22 cellular contexts compared by ENCODE assay signal in genomic region chr12:109244043-109244442, GRCh38.
DNase-seq lines count a peak whose midpoint lies in the region; ATAC-seq, FAIRE-seq and TF ChIP-seq lines count a peak whose summit lies in the region.
"Had no signal": no experiment of that assay in that cellular context is flagged by ENCODE, and none has a peak within 500 bp of the region (broad histone marks: within the 10 kb centered on the region; RNA-seq: fewer than 3 reads in every experiment).

No MANE protein-coding gene starts in this region.

- no peak for ATAC-seq in HepG2
- peak; percentile 15 to 69 (median 38) for ATAC-seq in right lobe of liver
- ATAC-seq in HG02678 (IDR thresholded peaks at IDR 0.05; ENCODE audit: unreplicated experiment): no peak
- no peak for ATAC-seq in HG03521 (IDR thresholded peaks at IDR 0.05; ENCODE audit: unreplicated experiment)
- ATAC-seq: CD8-positive, alpha-beta T cell had no signal

- H3K4me3 ChIP-seq in liver (ENCODE audit: low read depth in 1 of 3, low read length in 3 of 3): no peak overlapping the region
- no peak overlapping the region for H3K4me3 ChIP-seq in HepG2 (replicated peaks in 1 of 3; ENCODE audit: insufficient read depth in 1 of 3, low read depth in 2 of 3, low read length in 3 of 3)
- H3K4me3 ChIP-seq in right lobe of liver: no peak overlapping the region
- no peak overlapping the region for H3K4me3 ChIP-seq in spleen
- H3K4me3 ChIP-seq: BLaER1, HAP-1 had no signal

- no peak for TF ChIP-seq CTCF in liver (IDR thresholded peaks at IDR 0.05; ENCODE audit: low read depth, low read length, missing input control)
- TF ChIP-seq CTCF in HepG2 (CRISPR knock-in tag; IDR thresholded peaks at IDR 0.05): no peak
- no peak for TF ChIP-seq CTCF in right lobe of liver (IDR thresholded peaks at IDR 0.05)
- no peak for TF ChIP-seq CTCF in spleen (IDR thresholded peaks at IDR 0.05 in 8 of 11, conservative IDR thresholded peaks at IDR 0.05 in 3 of 11)

- H3K27ac ChIP-seq in liver (ENCODE audit: low read depth in 1 of 2, low read length in 2 of 2) (no peak overlapping the region), HepG2 (ENCODE audit: extremely low read length, insufficient read depth, low read length) (no peak overlapping the region), right lobe of liver (no peak overlapping the region), spleen (peak overlapping the region; percentile 17 to 75 (median 61))
- H3K27ac ChIP-seq: 22Rv1, BLaER1, C4-2B had no signal

- H3K27me3 ChIP-seq in liver (ENCODE audit: control insufficient read depth in 4 of 4, insufficient read depth in 4 of 4, low read length in 3 of 4) (no peaks in the 10 kb centered on the region), HepG2 (ENCODE audit: control insufficient read depth in 1 of 2, insufficient read depth in 2 of 2, low read length in 2 of 2) (no peaks in the 10 kb centered on the region), right lobe of liver (no peaks in the 10 kb centered on the region), spleen (replicated peaks in 1 of 7) (no peaks in the 10 kb centered on the region)
- H3K27me3 ChIP-seq: BLaER1 had no signal

- BruUV-seq in HepG2 (replicated peaks; lab: Mats Ljungman, UMichigan): no TSS peak

- TF ChIP-seq EP300 in HepG2 (IDR thresholded peaks at IDR 0.05; ENCODE audit: low read depth in 2 of 2, low read length in 2 of 2) (no peak), HepG2 (CRISPR knock-in tag; IDR thresholded peaks at IDR 0.05; ENCODE audit: borderline replicate concordance) (no peak)

- H3K4me1 ChIP-seq in liver (ENCODE audit: control insufficient read depth in 4 of 4, insufficient read depth in 4 of 4, low read length in 3 of 4): peaks cover 0 to 30% (median 14%) of the 10 kb centered on the region in 4 donors
- peaks cover 18% of the 10 kb centered on the region for H3K4me1 ChIP-seq in HepG2 (ENCODE audit: insufficient read depth, low read length)
- H3K4me1 ChIP-seq in right lobe of liver: peaks cover 0 to 21% (median 8%) of the 10 kb centered on the region in 4 donors
- H3K4me1 ChIP-seq in spleen: peaks cover 0 to 12% (median 0%) of the 10 kb centered on the region in 6 donors
- H3K4me1 ChIP-seq: BLaER1, HAP-1 had no signal

- POLR2A ChIA-PET in HepG2 (lab: Yijun Ruan, JAX): no interaction called here

- 62% methylated on average over 4 of the region's 4 CpGs for WGBS in liver
- WGBS in HepG2 (ENCODE audit: low lambda C conversion rate): 86% methylated on average over 4 of the region's 4 CpGs
- 55% methylated on average over 4 of the region's 4 CpGs for WGBS in right lobe of liver (ENCODE audit: insufficient coverage, low coverage, low lambda C conversion rate, missing lambda C conversion rate)
- WGBS in spleen, 5 donors: 62 to 70% (median 65%) methylated on average over 4 of the region's 4 CpGs

- TF ChIP-seq POLR2A in HepG2 (IDR thresholded peaks at IDR 0.05; ENCODE audit: insufficient read depth in 1 of 2, low read depth in 2 of 2, low read length in 2 of 2): no peak
- no peak for TF ChIP-seq POLR2A in right lobe of liver (IDR thresholded peaks at IDR 0.05)
- no peak for TF ChIP-seq POLR2A in spleen (IDR thresholded peaks at IDR 0.05)

- TF ChIP-seq RAD21 in liver (IDR thresholded peaks at IDR 0.05): no peak
- TF ChIP-seq RAD21 in HepG2 (CRISPR knock-in tag; IDR thresholded peaks at IDR 0.05): no peak

- intact Hi-C loops in HepG2 (cut with micrococcal nuclease; ENCODE audit: unreplicated experiment) (no loop called here), right lobe of liver (cut with DNase I) (no loop called here), spleen (cut with DNase I; ENCODE audit: low total_unique reads) (no loop called here)

- H2AFZ ChIP-seq in HepG2 (ENCODE audit: low read length): no peak overlapping the region

- in situ Hi-C loops in HepG2 (cut with HindIII; ENCODE audit: extremely low pct_ligation_motif_present, low pct_unique_long_range_greater_than_20kb): loop anchor here (10.0 kb wide), 1 partner anchor 109 kb away; no protein-coding TSS in a partner anchor

- no peaks in the 10 kb centered on the region for H4K20me1 ChIP-seq in HepG2 (ENCODE audit: insufficient read depth, low read length)
- H4K20me1 ChIP-seq: BLaER1 had no signal

- H3K9me3 ChIP-seq in liver (ENCODE audit: control insufficient read depth in 4 of 4, low read length in 3 of 4) (no peaks in the 10 kb centered on the region), HepG2 (ENCODE audit: low read length) (no peaks in the 10 kb centered on the region), right lobe of liver (no peaks in the 10 kb centered on the region), spleen (no peaks in the 10 kb centered on the region)
- H3K9me3 ChIP-seq: BLaER1, Caco-2, HAP-1 had no signal

- H3K9ac ChIP-seq in liver (ENCODE audit: low read depth in 1 of 2, low read length in 2 of 2) (no peak overlapping the region), HepG2 (ENCODE audit: insufficient read depth, low read depth, low read length) (no peak overlapping the region)
- H3K9ac ChIP-seq: BLaER1 had no signal

- DNase-seq in HepG2 (ENCODE audit: low spot score) (no peak), right lobe of liver (no peak), spleen (no peak), LoVo (ENCODE audit: low spot score) (no peak)
- DNase-seq: Caco-2; CD4-positive, CD25-positive, alpha-beta regulatory T cell; CD8-positive, alpha-beta T cell; DMS153; DND-41; GOT3; HFFc6 had no signal

- no peak overlapping the region for H3K4me2 ChIP-seq in HepG2 (ENCODE audit: low read depth, low read length)
- H3K4me2 ChIP-seq: BLaER1 had no signal

- no peak for FAIRE-seq in HepG2 (lab: Jason Lieb, UNC)
- FAIRE-seq: A204.1, G401.6, GM12892, H54 had no signal

- H3K79me2 ChIP-seq in HepG2 (ENCODE audit: insufficient read depth, low read length): no peaks in the 10 kb centered on the region

- H3K36me3 ChIP-seq in liver (ENCODE audit: control insufficient read depth in 4 of 4, insufficient read depth in 3 of 4, low read depth in 1 of 4, low read length in 3 of 4) (peaks cover 19 to 73% (median 65%) of the 10 kb centered on the region in 4 donors), HepG2 (replicated peaks in 1 of 2; ENCODE audit: control insufficient read depth in 1 of 2, insufficient read depth in 2 of 2, low read length in 2 of 2) (peaks cover 5 to 28% of the 10 kb centered on the region in 2 experiments; a peak in 3 of 5 replicates), right lobe of liver (peaks cover 0 to 86% (median 51%) of the 10 kb centered on the region in 4 donors), spleen (peaks cover 0 to 98% (median 52%) of the 10 kb centered on the region in 6 donors)
- H3K36me3 ChIP-seq: HAP-1 had no signal

- CTCF ChIA-PET in HepG2 (lab: Yijun Ruan, JAX; ENCODE audit: low intra/inter-chr PET ratio, low total read pairs): no interaction called here

TF ChIP-seq in liver, 16 proteins besides CTCF, POLR2A, EP300 and RAD21:
- no peak for TF ChIP-seq SP1 (IDR thresholded peaks at IDR 0.05)
- no peak for TF ChIP-seq HNF4A (conservative IDR thresholded peaks at IDR 0.05)
- TF ChIP-seq RXRA (IDR thresholded peaks at IDR 0.05): no peak
- TF ChIP-seq ATF3 (IDR thresholded peaks at IDR 0.05): no peak
- TF ChIP-seq NR2F2 (IDR thresholded peaks at IDR 0.05): peak; percentile 77

TF ChIP-seq in HepG2, 621 proteins besides CTCF, POLR2A, EP300 and RAD21:
- TF ChIP-seq PAF1 (CRISPR knock-in tag; IDR thresholded peaks at IDR 0.05) (no peak), CERS6 (CRISPR knock-in tag; IDR thresholded peaks at IDR 0.05) (no peak), PRMT3 (CRISPR knock-in tag; IDR thresholded peaks at IDR 0.05; ENCODE audit: borderline replicate concordance, low read depth) (no peak), ZNF644 (CRISPR knock-in tag; IDR thresholded peaks at IDR 0.05; ENCODE audit: low read depth) (no peak)

Comparison
In these comparisons a context has a peak if more than half of its experiments do, and no peak if none do; other contexts are left out.
1. ATAC-seq: peak in right lobe of liver (4 of 4); none in HepG2 (single experiment), HG02678 (single experiment) and HG03521 (single experiment).
2. H3K27ac ChIP-seq: peak in spleen (8 of 8); none in liver (0 of 2), HepG2 (single experiment) and right lobe of liver (0 of 3).